Comparison of ENCODE assay signal across 10 cellular contexts in genomic region chr17:54754560-54754959, GRCh38.
DNase-seq lines count a peak whose midpoint lies in the region; ATAC-seq and TF ChIP-seq lines count a peak whose summit lies in the region.
"Had no signal": no experiment of that assay in that cellular context is flagged by ENCODE, and none has a peak within 500 bp of the region (broad histone marks: within the 10 kb centered on the region; RNA-seq: fewer than 3 reads in every experiment).

No MANE protein-coding gene starts in this region.

- peak; percentile 4 for DNase-seq in CMK (ENCODE audit: low read depth)
- peak; percentile 26 for DNase-seq in GM12865 (ENCODE audit: low read depth)
- peak; percentile 53 for DNase-seq in NAMALWA (ENCODE audit: low spot score)
- peak; percentile 4 to 38 for DNase-seq in erythroblast (lab: John Stamatoyannopoulos, UW)
- DNase-seq in NCI-H1436 (lab: John Stamatoyannopoulos, UW), result no peak
- no peak for DNase-seq in Peyer's patch
- DNase-seq: activated CD4-positive, alpha-beta T cell treated with anti-CD3 and anti-CD28 coated beads, Interleukin-2, amount 10 ng/mL, durations not matched to agents 24 days and 14 days; brain microvascular endothelial cell; substantia nigra had no signal

- no peak overlapping the region for H3K27ac ChIP-seq in Peyer's patch
- H3K27ac ChIP-seq: brain microvascular endothelial cell had no signal

- TF ChIP-seq CTCF in GM12865 (IDR thresholded peaks at IDR 0.05; ENCODE audit: insufficient read depth, low read depth, low read length, missing control alignments), result peak; percentile 53
- peak in 1 of 6 experiments; percentile 4 for TF ChIP-seq CTCF in Peyer's patch (IDR thresholded peaks at IDR 0.05)

- TF ChIP-seq POLR2A in erythroblast (IDR thresholded peaks at IDR 0.05; ENCODE audit: low read length), result no peak
- TF ChIP-seq POLR2A in Peyer's patch (IDR thresholded peaks at IDR 0.05), result no peak

- ATAC-seq in GM21529 (IDR thresholded peaks at IDR 0.05; ENCODE audit: unreplicated experiment), result no peak

- H3K36me3 ChIP-seq in Peyer's patch, result no peaks in the 10 kb centered on the region
- H3K36me3 ChIP-seq: brain microvascular endothelial cell had no signal

- H3K9me3 ChIP-seq in Peyer's patch, result peaks cover 0 to under 1% (median 0%) of the 10 kb centered on the region in 4 donors

- H3K4me3 ChIP-seq in GM12865 (ENCODE audit: low read depth, low read length) (no peak overlapping the region), Peyer's patch (no peak overlapping the region)

- H3K27me3 ChIP-seq in Peyer's patch, result no peaks in the 10 kb centered on the region
- H3K27me3 ChIP-seq: brain microvascular endothelial cell had no signal

- no peaks in the 10 kb centered on the region for H3K4me1 ChIP-seq in Peyer's patch

Comparison
In these comparisons a context has a peak if more than half of its experiments do, and no peak if none do; other contexts are left out.
1. DNase-seq: peak in CMK (single experiment), GM12865 (single experiment), NAMALWA (single experiment) and erythroblast (2 of 2); none in NCI-H1436 (single experiment) and Peyer's patch (0 of 3).